In genomic region chr5:139181835-139182452, GRCh38 we compare ENCODE assay signal across 1 cellular context.
A peak's percentile ranks its signal among the peaks of the same experiment; 100 is the strongest.
TF ChIP-seq lines count a peak whose summit lies in the region.

No MANE protein-coding gene starts in this region.

TF ChIP-seq in HEK293, 187 proteins besides CTCF, POLR2A, EP300 and RAD21 (continued from another document):
- TF ChIP-seq, protein P1, sequence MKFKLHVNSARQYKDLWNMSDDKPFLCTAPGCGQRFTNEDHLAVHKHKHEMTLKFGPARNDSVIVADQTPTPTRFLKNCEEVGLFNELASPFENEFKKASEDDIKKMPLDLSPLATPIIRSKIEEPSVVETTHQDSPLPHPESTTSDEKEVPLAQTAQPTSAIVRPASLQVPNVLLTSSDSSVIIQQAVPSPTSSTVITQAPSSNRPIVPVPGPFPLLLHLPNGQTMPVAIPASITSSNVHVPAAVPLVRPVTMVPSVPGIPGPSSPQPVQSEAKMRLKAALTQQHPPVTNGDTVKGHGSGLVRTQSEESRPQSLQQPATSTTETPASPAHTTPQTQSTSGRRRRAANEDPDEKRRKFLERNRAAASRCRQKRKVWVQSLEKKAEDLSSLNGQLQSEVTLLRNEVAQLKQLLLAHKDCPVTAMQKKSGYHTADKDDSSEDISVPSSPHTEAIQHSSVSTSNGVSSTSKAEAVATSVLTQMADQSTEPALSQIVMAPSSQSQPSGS (tag by site-specific recombination; IDR thresholded peaks at IDR 0.05; ENCODE audit: low read depth), result peak; percentile 52; the same call in 1 of the 2 replicates
- TF ChIP-seq ZNF132 (tag by site-specific recombination; IDR thresholded peaks at IDR 0.05; ENCODE audit: borderline replicate concordance) (no peak), ZNF362 (tag by site-specific recombination; IDR thresholded peaks at IDR 0.05) (no peak), ZNF221 (tag by site-specific recombination; IDR thresholded peaks at IDR 0.05; ENCODE audit: borderline replicate concordance) (no peak), GLIS1 (tag by site-specific recombination; IDR thresholded peaks at IDR 0.05) (no peak), ZNF585B (tag by site-specific recombination; IDR thresholded peaks at IDR 0.05) (no peak), ZNF266 (tag by site-specific recombination; IDR thresholded peaks at IDR 0.05; ENCODE audit: low read depth) (no peak), MYNN (tag by site-specific recombination; IDR thresholded peaks at IDR 0.05; ENCODE audit: borderline replicate concordance) (no peak), ZNF558 (tag by site-specific recombination; IDR thresholded peaks at IDR 0.05) (peak; percentile 40; the same call in 1 of the 2 replicates), ZNF391 (tag by site-specific recombination; IDR thresholded peaks at IDR 0.05; ENCODE audit: borderline replicate concordance, low read depth) (no peak), ZNF350 (tag by site-specific recombination; IDR thresholded peaks at IDR 0.05) (no peak), ZNF169 (tag by site-specific recombination; IDR thresholded peaks at IDR 0.05) (no peak), ZSCAN16 (tag by site-specific recombination; IDR thresholded peaks at IDR 0.05) (no peak), ZBTB10 (tag by site-specific recombination; IDR thresholded peaks at IDR 0.05) (no peak), ZNF596 (tag by site-specific recombination; IDR thresholded peaks at IDR 0.05) (no peak), ZNF747 (tag by site-specific recombination; IDR thresholded peaks at IDR 0.05) (no peak), ZNF112 (tag by site-specific recombination; IDR thresholded peaks at IDR 0.05) (no peak), SP2 (tag by site-specific recombination; IDR thresholded peaks at IDR 0.05) (no peak), BCL6B (tag by site-specific recombination; IDR thresholded peaks at IDR 0.05) (no peak), ZNF18 (tag by site-specific recombination; IDR thresholded peaks at IDR 0.05) (no peak), ZNF529 (tag by site-specific recombination; IDR thresholded peaks at IDR 0.05; ENCODE audit: insufficient replicate concordance) (no peak), TCF7L2 (IDR thresholded peaks at IDR 0.05; ENCODE audit: borderline replicate concordance, low read depth, low read length) (no peak), ZNF777 (tag by site-specific recombination; IDR thresholded peaks at IDR 0.05; ENCODE audit: borderline replicate concordance) (no peak)
- TF ChIP-seq, protein P2, sequence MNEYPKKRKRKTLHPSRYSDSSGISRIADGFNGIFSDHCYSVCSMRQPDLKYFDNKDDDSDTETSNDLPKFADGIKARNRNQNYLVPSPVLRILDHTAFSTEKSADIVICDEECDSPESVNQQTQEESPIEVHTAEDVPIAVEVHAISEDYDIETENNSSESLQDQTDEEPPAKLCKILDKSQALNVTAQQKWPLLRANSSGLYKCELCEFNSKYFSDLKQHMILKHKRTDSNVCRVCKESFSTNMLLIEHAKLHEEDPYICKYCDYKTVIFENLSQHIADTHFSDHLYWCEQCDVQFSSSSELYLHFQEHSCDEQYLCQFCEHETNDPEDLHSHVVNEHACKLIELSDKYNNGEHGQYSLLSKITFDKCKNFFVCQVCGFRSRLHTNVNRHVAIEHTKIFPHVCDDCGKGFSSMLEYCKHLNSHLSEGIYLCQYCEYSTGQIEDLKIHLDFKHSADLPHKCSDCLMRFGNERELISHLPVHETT (tag by site-specific recombination; IDR thresholded peaks at IDR 0.05), result no peak
TF ChIP-seq in HEK293: peak in this region for 17.
